ENCODE assay signal across 8 cellular contexts in the genomic region with DNA sequence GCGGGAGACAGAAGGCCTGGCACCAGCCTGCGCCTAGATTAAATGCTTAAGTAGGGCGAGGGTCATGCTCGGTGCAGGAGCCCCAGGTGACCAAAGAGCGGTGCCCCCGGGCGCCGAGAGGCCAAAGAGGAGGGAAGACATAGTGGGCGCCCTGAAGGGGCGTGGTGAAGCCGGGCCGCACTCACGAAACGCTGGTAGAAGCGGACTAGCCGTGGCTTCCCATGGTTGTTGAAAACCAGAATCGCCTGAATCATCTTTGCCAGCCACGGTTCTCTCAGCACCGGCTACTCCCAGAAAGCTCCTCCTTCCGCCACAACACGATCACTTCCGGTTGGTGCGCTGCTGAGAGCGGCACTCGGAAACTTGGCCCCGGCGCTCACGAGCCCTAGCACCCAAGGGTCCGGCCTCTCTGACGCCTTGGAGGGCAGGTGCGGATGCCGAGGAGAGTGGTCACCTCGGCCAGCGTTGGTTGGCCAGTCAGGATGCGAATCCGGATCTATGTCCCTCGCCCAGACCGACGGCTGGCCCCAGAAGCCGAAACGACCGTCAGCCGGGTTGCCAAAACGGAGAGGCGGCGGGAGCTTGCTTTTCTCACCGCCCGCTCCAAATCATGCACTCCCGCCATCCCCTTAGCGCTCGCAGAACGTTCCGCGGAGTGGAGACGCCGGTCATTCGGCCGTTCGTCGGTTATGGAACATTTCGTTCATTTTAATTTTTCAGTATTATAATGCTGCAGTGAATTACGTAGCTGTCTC. TPM values are rescaled to one million over a fixed set of nuclear protein-coding genes. Genes with fewer than 3 reads are reported as not detected.
A peak's percentile ranks its signal among the peaks of the same experiment; 100 is the strongest.
DNase-seq lines count a peak whose midpoint lies in the region; ATAC-seq, FAIRE-seq and TF ChIP-seq lines count a peak whose summit lies in the region.

A gene (minus strand): TSS at position 299 of the 755 bp plus-strand sequence. CDS start 45 bp downstream, at position 254.

- no peaks in the 10 kb centered on the region for H3K27me3 ChIP-seq in HUES64 (ENCODE audit: insufficient read depth, low read length)
- no peaks in the 10 kb centered on the region for H3K27me3 ChIP-seq in mucosa of stomach (ENCODE audit: control insufficient read depth, insufficient read depth, low read length)

- H3K9me3 ChIP-seq in HUES64 (ENCODE audit: insufficient read depth, low read depth, low read length) (no peaks in the 10 kb centered on the region), mucosa of stomach (ENCODE audit: control insufficient read depth, low read length) (no peaks in the 10 kb centered on the region)

- ATAC-seq in GM21447 (IDR thresholded peaks at IDR 0.05; ENCODE audit: unreplicated experiment): peak; percentile 90

- H3K27ac ChIP-seq in HUES64 (ENCODE audit: low read depth, low read length): peak within 1 kb of the TSS; percentile 91

- peaks cover 4% of the 10 kb centered on the region; the same call in 1 of the 2 replicates for H3K4me1 ChIP-seq in HUES64 (ENCODE audit: insufficient read depth, low read length)
- no peaks in the 10 kb centered on the region for H3K4me1 ChIP-seq in mucosa of stomach (ENCODE audit: control insufficient read depth, insufficient read depth, low read length)

- TF ChIP-seq POLR2A in erythroblast (IDR thresholded peaks at IDR 0.05; ENCODE audit: low read length): peak; percentile 96

- FAIRE-seq in D721Med (lab: Jason Lieb, UNC): no peak

- peak within 1 kb of the TSS; percentile 91 for H3K4me3 ChIP-seq in HUES64 (ENCODE audit: low read length)
- peak within 1 kb of the TSS; percentile 89 for H3K4me3 ChIP-seq in mucosa of stomach (ENCODE audit: low read length)

- H3K36me3 ChIP-seq in HUES64 (ENCODE audit: insufficient read depth, low read length): peaks cover 3% of the 10 kb centered on the region
- no peaks in the 10 kb centered on the region for H3K36me3 ChIP-seq in mucosa of stomach (ENCODE audit: control insufficient read depth, insufficient read depth, low read length)

- H3K9ac ChIP-seq in HUES64 (ENCODE audit: low read depth, low read length) (peak within 1 kb of the TSS; percentile 88), mucosa of stomach (ENCODE audit: low read length) (peak within 1 kb of the TSS; percentile 90)

- no peak for TF ChIP-seq CTCF in D721Med (IDR thresholded peaks at IDR 0.05; ENCODE audit: insufficient read depth, missing control alignments)

- peak; percentile 54 for DNase-seq in D721Med (ENCODE audit: insufficient read length, low spot score)
- peak; percentile 33 for DNase-seq in OCI-M2 (lab: John Stamatoyannopoulos, UW; ENCODE audit: unreplicated experiment)
- DNase-seq in activated T-cell treated with anti-CD3 and anti-CD28 coated beads for 48 hours (ENCODE audit: low read depth): peak; percentile 87
- peak; percentile 97 to 98 for DNase-seq in erythroblast (lab: John Stamatoyannopoulos, UW)
- peak; percentile 79 to 83 for DNase-seq in stimulated activated CD8-positive, alpha-beta memory T cell treated with anti-CD3 and anti-CD28 coated beads, Interleukin-7, amount 100 ng/mL, for 1 hour (ENCODE audit: low read depth in 2 of 2)

- under 1% methylated on average over 62 of the region's 62 CpGs for WGBS in HUES64

RNA-seq across cellular contexts. Expression of the gene that starts here (rescaled TPM):
- polyA plus RNA-seq in HUES64 (2013, experiment 1 of 2): 37.0 TPM
- 36.6 TPM for polyA plus RNA-seq in HUES64 (2013, experiment 2 of 2)

Comparison
In these comparisons a context has a peak if more than half of its experiments do, and no peak if none do; other contexts are left out.
1. Peak in every context shown above with its lines: DNase-seq, ATAC-seq, H3K4me3 ChIP-seq and H3K27ac ChIP-seq.
2. DNase-seq: peak in every context shown above with its lines; median percentile 98 in erythroblast; 87 in activated T-cell treated with anti-CD3 and anti-CD28 coated beads for 48 hours; 81 in stimulated activated CD8-positive, alpha-beta memory T cell treated with anti-CD3 and anti-CD28 coated beads, Interleukin-7, amount 100 ng/mL, for 1 hour; 54 in D721Med; 33 in OCI-M2.